22 cellular contexts compared by ENCODE assay signal in genomic region chr18:23302514-23302851, GRCh38.
DNase-seq lines count a peak whose midpoint lies in the region; ATAC-seq, FAIRE-seq and TF ChIP-seq lines count a peak whose summit lies in the region.
"Had no signal": no experiment of that assay in that cellular context is flagged by ENCODE, and none has a peak within 500 bp of the region (broad histone marks: within the 10 kb centered on the region; RNA-seq: fewer than 3 reads in every experiment).

No MANE protein-coding gene starts in this region.

- H3K27me3 ChIP-seq in H1 (replicated peaks in 1 of 4; ENCODE audit: control insufficient read depth in 3 of 4, extremely low read depth in 1 of 4, insufficient read depth in 3 of 4, low read length in 3 of 4) = no peaks in the 10 kb centered on the region
- H3K27me3 ChIP-seq: adrenal gland, colonic mucosa, suprapubic skin, uterus had no signal

- TF ChIP-seq POLR2A in H1 (IDR thresholded peaks at IDR 0.05; ENCODE audit: control extremely low read depth in 1 of 2, low read depth in 2 of 2, low read length in 2 of 2) = no peak

- peaks cover 7% of the 10 kb centered on the region for H3K4me1 Mint-ChIP-seq in activated CD4-positive, alpha-beta memory T cell treated with anti-CD3 and anti-CD28 coated beads for 36 hours (ENCODE audit: low read depth)

- in situ Hi-C loops in KBM-7 (cut with MboI; ENCODE audit: low pct_unique_long_range_greater_than_20kb, low sequenced_read_pairs) = no loop called here

- WGBS in H1 (ENCODE audit: extremely low coverage in 1 of 2, insufficient coverage in 1 of 2, insufficient read length in 1 of 2, insufficient replicate concordance in 2 of 2, low coverage in 1 of 2, low lambda C conversion rate in 2 of 2, missing lambda C conversion rate in 1 of 2), 2 experiments = 93% methylated on average over 3 of the region's 3 CpGs; no CpG with 5 or more reads in 1 of the 2 experiments
- WGBS in mesodermal cell (ENCODE audit: insufficient coverage in 2 of 2), 2 experiments = 78 to 89% methylated on average over 1 to 3 of the region's 3 CpGs

- FAIRE-seq in H1 (lab: Jason Lieb, UNC) = no peak
- FAIRE-seq: bronchial epithelial cell had no signal

- H3K23ac ChIP-seq in H1 (ENCODE audit: insufficient read length) = no peak overlapping the region

- H3K27ac ChIP-seq in H1 (ENCODE audit: low read depth, low read length) = no peak overlapping the region
- H3K27ac ChIP-seq in mesodermal cell (ENCODE audit: low read depth, low read length, severe bottlenecking) = peak overlapping the region; percentile 70
- H3K27ac ChIP-seq: colonic mucosa, KMS-11, suprapubic skin, uterus had no signal

- no peaks in the 10 kb centered on the region for H3K79me2 ChIP-seq in H1 (ENCODE audit: control insufficient read depth in 1 of 2, insufficient read depth in 2 of 2, low read length in 2 of 2)

- H3K79me1 ChIP-seq in H1 (ENCODE audit: low read depth, low read length) = no peaks in the 10 kb centered on the region

- no peak overlapping the region for H3K14ac ChIP-seq in H1 (ENCODE audit: insufficient read length)

- H3K36me3 Mint-ChIP-seq in activated CD4-positive, alpha-beta memory T cell treated with anti-CD3 and anti-CD28 coated beads for 36 hours = no peaks in the 10 kb centered on the region
- H3K36me3 Mint-ChIP-seq: CD4-positive, CD25-positive, alpha-beta regulatory T cell had no signal

- H2BK12ac ChIP-seq in H1 (ENCODE audit: low read depth, low read length) = peak overlapping the region; percentile 40; the same call in 1 of the 2 replicates

- H3K27me3 Mint-ChIP-seq in activated CD4-positive, alpha-beta memory T cell treated with anti-CD3 and anti-CD28 coated beads for 36 hours = no peaks in the 10 kb centered on the region
- H3K27me3 Mint-ChIP-seq: CD4-positive, CD25-positive, alpha-beta regulatory T cell; effector memory CD8-positive, alpha-beta T cell had no signal

- no peak overlapping the region for H3K18ac ChIP-seq in H1 (ENCODE audit: extremely low read depth, low read length)

- intact Hi-C loops in activated CD4-positive, alpha-beta memory T cell treated with anti-CD3 and anti-CD28 coated beads for 36 hours (cut with micrococcal nuclease) = no loop called here

- H3K4ac ChIP-seq in H1 (replicated peaks; ENCODE audit: insufficient read length, low read depth, low read length) = no peak overlapping the region

- DNase-seq in AG08395 (ENCODE audit: low spot score) = peak; percentile 20
- peak; percentile 30 for DNase-seq in NCI-H226
- no peak for DNase-seq in H1 (ENCODE audit: low read depth in 1 of 2, low spot score in 2 of 2)
- no peak for DNase-seq in activated CD4-positive, alpha-beta memory T cell treated with anti-CD3 and anti-CD28 coated beads for 36 hours
- DNase-seq in KBM-7 = no peak
- DNase-seq: ACHN; activated CD4-positive, alpha-beta T cell treated with anti-CD3 and anti-CD28 coated beads for 48 hours; activated T-cell treated with anti-CD3 and anti-CD28 coated beads, Interleukin-2, amount 50 U/mL, for 4 hours; adrenal gland; CD4-positive, CD25-positive, alpha-beta regulatory T cell; colonic mucosa; effector memory CD8-positive, alpha-beta T cell; stimulated activated CD4-positive, alpha-beta T cell treated with anti-CD3 and anti-CD28 coated beads, Interleukin-2, amount 100 ng/mL, for 24 hours; uterus had no signal

- TF ChIP-seq RAD21 in H1 (IDR thresholded peaks at IDR 0.05 in 1 of 2, conservative IDR thresholded peaks at IDR 0.05 in 1 of 2; ENCODE audit: low read depth in 2 of 2, low read length in 2 of 2) = no peak

- H3K4me3 ChIP-seq in H1 (ENCODE audit: extremely low read depth in 1 of 4, insufficient read depth in 2 of 4, low read depth in 3 of 4, low read length in 4 of 4) = no peak overlapping the region
- no peak overlapping the region for H3K4me3 ChIP-seq in mesodermal cell (ENCODE audit: extremely low read depth, insufficient read depth, low read length, poor library complexity, severe bottlenecking)
- H3K4me3 ChIP-seq: adrenal gland, colonic mucosa, lung, skin epidermis, suprapubic skin, uterus had no signal

- no peaks in the 10 kb centered on the region for H4K20me1 ChIP-seq in H1 (replicated peaks in 1 of 2; ENCODE audit: control insufficient read depth in 1 of 2, insufficient read depth in 2 of 2, low read length in 2 of 2)

- CTCF ChIA-PET in H1 (lab: Charles Lee; ENCODE audit: partially characterized antibody) = interaction anchor here (1.0 to 1.3 kb wide), 2 partner anchors 58 to 171 kb away, joined by 3 read pairs; no protein-coding TSS in a partner anchor
- CTCF ChIA-PET in activated CD4-positive, alpha-beta memory T cell treated with anti-CD3 and anti-CD28 coated beads for 36 hours (lab: Charles Lee) = no interaction called here

- no peak overlapping the region for H3K9ac ChIP-seq in H1 (replicated peaks in 1 of 4; ENCODE audit: extremely low read depth in 1 of 4, low read depth in 3 of 4, low read length in 3 of 4)
- H3K9ac ChIP-seq: KMS-11 had no signal

- peak overlapping the region; percentile 54; the same call in 1 of the 2 replicates for H2BK15ac ChIP-seq in H1 (ENCODE audit: low read length)

- TF ChIP-seq EP300 in H1 (IDR thresholded peaks at IDR 0.05; ENCODE audit: borderline replicate concordance in 1 of 2, low read depth in 2 of 2, low read length in 2 of 2) = no peak

- H4K8ac ChIP-seq in H1 (ENCODE audit: extremely low read depth, insufficient read depth, low read length) = no peak overlapping the region

- H3K9me3 ChIP-seq in H1 (ENCODE audit: insufficient read depth in 2 of 2, low read depth in 1 of 2, low read length in 1 of 2) = no peaks in the 10 kb centered on the region
- no peaks in the 10 kb centered on the region for H3K9me3 ChIP-seq in mesodermal cell (ENCODE audit: control insufficient read depth, low read length)
- H3K9me3 ChIP-seq: adrenal gland, colonic mucosa, suprapubic skin, uterus had no signal

- no peak overlapping the region for H3K27ac Mint-ChIP-seq in activated CD4-positive, alpha-beta memory T cell treated with anti-CD3 and anti-CD28 coated beads for 36 hours
- H3K27ac Mint-ChIP-seq: CD4-positive, CD25-positive, alpha-beta regulatory T cell; effector memory CD8-positive, alpha-beta T cell had no signal

- no peak overlapping the region for H4K5ac ChIP-seq in H1 (ENCODE audit: insufficient read length, low read depth, low read length)

- no peaks in the 10 kb centered on the region for H3K9me3 Mint-ChIP-seq in activated CD4-positive, alpha-beta memory T cell treated with anti-CD3 and anti-CD28 coated beads for 36 hours
- H3K9me3 Mint-ChIP-seq: activated T-cell treated with anti-CD3 and anti-CD28 coated beads, Interleukin-2, amount 50 U/mL, for 4 hours; CD4-positive, CD25-positive, alpha-beta regulatory T cell; effector memory CD8-positive, alpha-beta T cell had no signal

- H3K36me3 ChIP-seq in H1 (ENCODE audit: control insufficient read depth in 2 of 4, insufficient read depth in 4 of 4, low read length in 3 of 4) (no peaks in the 10 kb centered on the region), mesodermal cell (ENCODE audit: control insufficient read depth, insufficient read depth, low read length) (peaks cover 3% of the 10 kb centered on the region)
- H3K36me3 ChIP-seq: adrenal gland, colonic mucosa, uterus had no signal

- H2BK120ac ChIP-seq in H1 (replicated peaks; ENCODE audit: low read depth, low read length) = no peak overlapping the region

- no peak overlapping the region for H3K4me2 ChIP-seq in H1 (ENCODE audit: insufficient read depth in 1 of 2, low read depth in 2 of 2, low read length in 2 of 2)
- H3K4me2 ChIP-seq: KMS-11 had no signal

- H3K4me3 Mint-ChIP-seq in activated CD4-positive, alpha-beta memory T cell treated with anti-CD3 and anti-CD28 coated beads for 36 hours = no peak overlapping the region
- H3K4me3 Mint-ChIP-seq: activated T-cell treated with anti-CD3 and anti-CD28 coated beads, Interleukin-2, amount 50 U/mL, for 4 hours; CD4-positive, CD25-positive, alpha-beta regulatory T cell; effector memory CD8-positive, alpha-beta T cell had no signal

- no peak overlapping the region for H4K91ac ChIP-seq in H1 (replicated peaks; ENCODE audit: insufficient read length, low read length)

- H2AK5ac ChIP-seq in H1 (ENCODE audit: low read depth, low read length) = no peak overlapping the region

- ATAC-seq in HG02870 (IDR thresholded peaks at IDR 0.05; ENCODE audit: unreplicated experiment) (no peak), HG03521 (IDR thresholded peaks at IDR 0.05; ENCODE audit: unreplicated experiment) (no peak)
- ATAC-seq: activated T-cell treated with anti-CD3 and anti-CD28 coated beads, Interleukin-2, amount 50 U/mL, for 4 hours; effector memory CD8-positive, alpha-beta T cell had no signal

- H3K4me1 ChIP-seq in H1 (replicated peaks in 1 of 4; ENCODE audit: control insufficient read depth in 3 of 4, insufficient read depth in 4 of 4, low read length in 3 of 4) (no peaks in the 10 kb centered on the region; a peak in 1 of 7 replicates), mesodermal cell (ENCODE audit: control insufficient read depth, insufficient read depth, low read length, poor library complexity, severe bottlenecking) (peaks cover 16% of the 10 kb centered on the region)
- H3K4me1 ChIP-seq: adrenal gland, colonic mucosa, suprapubic skin, uterus had no signal

- no peak overlapping the region for H2BK5ac ChIP-seq in H1 (ENCODE audit: low read depth, low read length)

- H2AFZ ChIP-seq in H1 (ENCODE audit: low read length) = no peak overlapping the region

- POLR2A ChIA-PET in H1 (lab: Charles Lee; ENCODE audit: partially characterized antibody) = interaction anchor here (0.8 kb wide), 1 partner anchor 12 kb away, joined by 3 read pairs; no protein-coding TSS in a partner anchor
- POLR2A ChIA-PET in activated CD4-positive, alpha-beta memory T cell treated with anti-CD3 and anti-CD28 coated beads for 36 hours (lab: Charles Lee) = no interaction called here

- no peak overlapping the region for H3K56ac ChIP-seq in H1 (replicated peaks; ENCODE audit: insufficient read length, low read depth, low read length)

- no peaks in the 10 kb centered on the region for H3K23me2 ChIP-seq in H1 (ENCODE audit: low read depth, low read length)

- no peak overlapping the region; the same call in 1 of the 2 replicates for H2BK20ac ChIP-seq in H1 (ENCODE audit: low read length)

- no peak for TF ChIP-seq CTCF in H1 (IDR thresholded peaks at IDR 0.05; ENCODE audit: control extremely low read depth in 1 of 3, insufficient read depth in 1 of 3, low read depth in 1 of 3, low read length in 3 of 3)

TF ChIP-seq in H1, 55 proteins besides CTCF, POLR2A, EP300 and RAD21:
- TF ChIP-seq SUZ12 (IDR thresholded peaks at IDR 0.05; ENCODE audit: low read length) (no peak), EZH2 (IDR thresholded peaks at IDR 0.05; ENCODE audit: low read depth, low read length, severe bottlenecking) (no peak), SIX5 (IDR thresholded peaks at IDR 0.05; ENCODE audit: low read depth, low read length) (no peak), BCL11A (IDR thresholded peaks at IDR 0.05; ENCODE audit: low read depth in 2 of 2, low read length in 2 of 2) (no peak)
TF ChIP-seq in H1: peak in this region for 0.

Comparison
In these comparisons a context has a peak if more than half of its experiments do, and no peak if none do; other contexts are left out.
1. DNase-seq: peak in AG08395 (single experiment) and NCI-H226 (single experiment); none in H1 (0 of 2), activated CD4-positive, alpha-beta memory T cell treated with anti-CD3 and anti-CD28 coated beads for 36 hours (single experiment) and KBM-7 (single experiment).